In genomic region chr3:71629289-71630252, GRCh38 we compare ENCODE assay signal across 11 cellular contexts. TPM values are rescaled to one million over a fixed set of nuclear protein-coding genes. Genes with fewer than 3 reads are reported as not detected.
A peak's percentile ranks its signal among the peaks of the same experiment; 100 is the strongest.
DNase-seq lines count a peak whose midpoint lies in the region; ATAC-seq and TF ChIP-seq lines count a peak whose summit lies in the region.
"Had no signal": no experiment of that assay in that cellular context is flagged by ENCODE, and none has a peak within 500 bp of the region (broad histone marks: within the 10 kb centered on the region; RNA-seq: fewer than 3 reads in every experiment).

No MANE protein-coding gene starts in this region.

- TF ChIP-seq CTCF in foreskin fibroblast (IDR thresholded peaks at IDR 0.05; ENCODE audit: low read depth, low read length) = no peak

- 17 to 19% methylated on average over 10 of the region's 10 CpGs for WGBS in GM23248 (ENCODE audit: low coverage in 1 of 2, low lambda C conversion rate in 2 of 2, missing lambda C conversion rate in 2 of 2), 2 experiments

- no peaks in the 10 kb centered on the region for H3K79me2 ChIP-seq in GM23248 (ENCODE audit: insufficient read depth)

- H3K4me1 ChIP-seq in GM23248 (ENCODE audit: insufficient read depth) = peaks cover 20% of the 10 kb centered on the region

- in situ Hi-C loops in GM23248 (cut with MboI) = no loop called here

- no peaks in the 10 kb centered on the region for H3K9me3 ChIP-seq in GM23248 (ENCODE audit: low read depth)

- H3K27me3 ChIP-seq in GM23248 (replicated peaks; ENCODE audit: insufficient read depth) = no peaks in the 10 kb centered on the region

- peak overlapping the region; percentile 61 for H2AFZ ChIP-seq in GM23248

- peak overlapping the region; percentile 48 for H3K9ac ChIP-seq in GM23248

- peaks cover 26% of the 10 kb centered on the region for H3F3A ChIP-seq in GM23248 (ENCODE audit: insufficient read depth)

- no peaks in the 10 kb centered on the region for H4K20me1 ChIP-seq in GM23248 (ENCODE audit: insufficient read depth)

- H3K4me3 ChIP-seq in GM23248 (peak overlapping the region; percentile 45), foreskin fibroblast (ENCODE audit: low read depth in 1 of 2, low read length in 2 of 2) (no peak overlapping the region), skeletal muscle cell (ENCODE audit: low read depth, low read length) (no peak overlapping the region)
- H3K4me3 ChIP-seq: cardiac muscle cell, skin epidermis had no signal

- ATAC-seq in HG02798 (IDR thresholded peaks at IDR 0.05; ENCODE audit: poor library complexity, unreplicated experiment) = no peak
- no peak for ATAC-seq in HG03565 (IDR thresholded peaks at IDR 0.05; ENCODE audit: unreplicated experiment)

- peak overlapping the region; percentile 56 for H3K27ac ChIP-seq in GM23248
- H3K27ac ChIP-seq: cardiac muscle cell had no signal

- DNase-seq in GM23248 = peak; percentile 83
- peak; percentile 26 for DNase-seq in SIG-M5 (lab: John Stamatoyannopoulos, UW)
- DNase-seq in foreskin fibroblast = peak; percentile 73 to 89
- peak; percentile 7 for DNase-seq in skeletal muscle cell (ENCODE audit: low read depth)
- DNase-seq in H4 (ENCODE audit: low spot score) = no peak
- DNase-seq in NCI-H446 (lab: John Stamatoyannopoulos, UW) = no peak
- DNase-seq: midbrain had no signal

- no peaks in the 10 kb centered on the region for H3K36me3 ChIP-seq in GM23248 (ENCODE audit: low read depth)
- H3K36me3 ChIP-seq: cardiac muscle cell had no signal

- H3K9me2 ChIP-seq in GM23248 (ENCODE audit: insufficient read depth) = no peaks in the 10 kb centered on the region

- peak overlapping the region; percentile 65 for H3K4me2 ChIP-seq in GM23248 (ENCODE audit: unreplicated experiment)

RNA-seq across cellular contexts. Expression of gene FOXP1, which starts 46.0 kb away (rescaled TPM):
- 37.4 and 52.5 TPM in 2 replicates for total RNA-seq in GM23248 (2014; rRNA removed; shearing (Covaris generic))
- 57.6 and 59.9 TPM in 2 replicates for polyA plus RNA-seq in GM23248 (2016; fragmentation: Nextera tagmentation; extraction: Ambion mirVana)
- 13.1 and 15.9 TPM in 2 replicates for total RNA-seq in H4 (2014; rRNA removed; shearing (Covaris generic))

Comparison
In these comparisons a context has a peak if more than half of its experiments do, and no peak if none do; other contexts are left out.
1. DNase-seq: peak in GM23248 (single experiment), SIG-M5 (single experiment), foreskin fibroblast (2 of 2) and skeletal muscle cell (single experiment); none in H4 (single experiment) and NCI-H446 (0 of 2).